ENCODE assay signal across 8 cellular contexts in genomic region chr13:112722433-112723250, GRCh38. TPM values are rescaled to one million over a fixed set of nuclear protein-coding genes. Genes with fewer than 3 reads are reported as not detected.
DNase-seq lines count a peak whose midpoint lies in the region; ATAC-seq and TF ChIP-seq lines count a peak whose summit lies in the region.

No MANE protein-coding gene starts in this region.

- H2AFZ ChIP-seq in HCT116 (ENCODE audit: low read depth, low read length, poor library complexity, severe bottlenecking) = no peak overlapping the region

- H3K79me2 ChIP-seq in HCT116 (ENCODE audit: insufficient read depth, low read length) = peaks cover 43% of the 10 kb centered on the region

- DNase-seq in HCT116 (ENCODE audit: low read depth, low spot score) (peak; percentile 86), SW480 (ENCODE audit: low spot score) (peak; percentile 66), glomerular endothelial cell (ENCODE audit: extremely low read depth, low read depth, low spot score) (peak; percentile 84), retinal pigment epithelial cell (ENCODE audit: low read depth) (peak; percentile 95), KG1 (lab: John Stamatoyannopoulos, UW) (no peak), osteocyte (ENCODE audit: extremely low spot score, unreplicated experiment) (no peak)
- DNase-seq in T-helper 2 cell treated with Interferon-gamma antibody and Interleukin-4, amounts not matched to agents 5 μg/mL and 100 μg/mL, for 36 hours (ENCODE audit: low spot score) = no peak

- H3K4me1 ChIP-seq in HCT116 (ENCODE audit: control insufficient read depth in 1 of 2, insufficient read depth in 2 of 2, low read length in 2 of 2) = peaks cover 67 to 80% of the 10 kb centered on the region in 2 experiments

- no peak overlapping the region for H3K4me3 Mint-ChIP-seq in T-helper 2 cell treated with Interferon-gamma antibody and Interleukin-4, amounts not matched to agents 5 μg/mL and 100 μg/mL, for 36 hours
- H3K4me3 Mint-ChIP-seq in osteocyte (ENCODE audit: unreplicated experiment) = no peak overlapping the region

- ATAC-seq in HCT116 = peak; percentile 75
- no peak for ATAC-seq in activated CD4-positive, CD25-positive, alpha-beta regulatory T cell treated with anti-CD3 and anti-CD28 coated beads, Interleukin-2, amount 50 U/mL, for 24 hours

- CTCF ChIA-PET in HCT116 (lab: Charles Lee) = no interaction called here

- peak overlapping the region; percentile 95 for H3K27ac ChIP-seq in HCT116 (ENCODE audit: low read depth, low read length)

- H3K27me3 ChIP-seq in HCT116 (ENCODE audit: insufficient read depth, low read length) = no peaks in the 10 kb centered on the region

- POLR2A ChIA-PET in HCT116 (lab: Charles Lee) = no interaction called here

- peaks cover 12% of the 10 kb centered on the region for H3K4me1 Mint-ChIP-seq in T-helper 2 cell treated with Interferon-gamma antibody and Interleukin-4, amounts not matched to agents 5 μg/mL and 100 μg/mL, for 36 hours (ENCODE audit: low read depth)
- H3K4me1 Mint-ChIP-seq in osteocyte (ENCODE audit: unreplicated experiment) = peaks cover 13% of the 10 kb centered on the region

- RAD21 ChIA-PET in HCT116 (lab: Charles Lee; ENCODE audit: low non-redundant PET in 1 of 2, low total read pairs in 2 of 2, uncharacterized antibody in 2 of 2, unreplicated experiment in 2 of 2) = no interaction called here

- H3K9me3 ChIP-seq in HCT116 (ENCODE audit: control insufficient read depth in 1 of 2, insufficient read depth in 1 of 2, low read depth in 1 of 2, low read length in 2 of 2) = no peaks in the 10 kb centered on the region

- H3K27ac Mint-ChIP-seq in T-helper 2 cell treated with Interferon-gamma antibody and Interleukin-4, amounts not matched to agents 5 μg/mL and 100 μg/mL, for 36 hours = no peak overlapping the region
- no peak overlapping the region for H3K27ac Mint-ChIP-seq in osteocyte (ENCODE audit: unreplicated experiment)

- TSS peak; percentile 89 for BruUV-seq in HCT116 (replicated peaks; lab: Mats Ljungman, UMichigan)

- H3K4me2 ChIP-seq in HCT116 (ENCODE audit: low read length) = peak overlapping the region; percentile 66

- no peaks in the 10 kb centered on the region for H3K36me3 ChIP-seq in HCT116 (ENCODE audit: control insufficient read depth in 1 of 2, insufficient read depth in 2 of 2, low read length in 2 of 2)

- no peaks in the 10 kb centered on the region for H4K20me1 ChIP-seq in HCT116 (ENCODE audit: insufficient read depth)

- no peaks in the 10 kb centered on the region for H3K9me3 Mint-ChIP-seq in T-helper 2 cell treated with Interferon-gamma antibody and Interleukin-4, amounts not matched to agents 5 μg/mL and 100 μg/mL, for 36 hours
- H3K9me3 Mint-ChIP-seq in osteocyte (ENCODE audit: unreplicated experiment) = no peaks in the 10 kb centered on the region

- no peak for TF ChIP-seq RAD21 in HCT116 (IDR thresholded peaks at IDR 0.05; ENCODE audit: low read depth)

- H3K9ac ChIP-seq in HCT116 (ENCODE audit: low read length) = peak overlapping the region; percentile 42

- no peaks in the 10 kb centered on the region for H3K36me3 Mint-ChIP-seq in T-helper 2 cell treated with Interferon-gamma antibody and Interleukin-4, amounts not matched to agents 5 μg/mL and 100 μg/mL, for 36 hours (ENCODE audit: low read depth)
- H3K36me3 Mint-ChIP-seq in osteocyte (ENCODE audit: unreplicated experiment) = no peaks in the 10 kb centered on the region

- H3K4me3 ChIP-seq in HCT116 (replicated peaks in 1 of 2; ENCODE audit: low read depth in 1 of 2, low read length in 2 of 2) (peak overlapping the region; percentile 3 to 36), retinal pigment epithelial cell (ENCODE audit: low read length) (no peak overlapping the region)

- intact Hi-C loops in HCT116 (cut with micrococcal nuclease) = loop anchor here (1.0 to 2.0 kb wide), 2 partner anchors 11 to 32 kb away; partner anchors contain the start of gene ATP11A

- no peak for TF ChIP-seq CTCF in HCT116 (IDR thresholded peaks at IDR 0.05 in 2 of 3, conservative IDR thresholded peaks at IDR 0.05 in 1 of 3; ENCODE audit: borderline replicate concordance in 1 of 3, insufficient read depth in 1 of 3, low read depth in 2 of 3, low read length in 2 of 3)
- TF ChIP-seq CTCF in retinal pigment epithelial cell (conservative IDR thresholded peaks at IDR 0.05; ENCODE audit: low read depth, low read length) = no peak
- no peak for TF ChIP-seq CTCF in osteocyte (IDR thresholded peaks at IDR 0.05)

- TF ChIP-seq POLR2A in HCT116 (IDR thresholded peaks at IDR 0.05; ENCODE audit: borderline replicate concordance, extremely low read depth, insufficient read depth, insufficient read length) = no peak

- H3K27me3 Mint-ChIP-seq in T-helper 2 cell treated with Interferon-gamma antibody and Interleukin-4, amounts not matched to agents 5 μg/mL and 100 μg/mL, for 36 hours (ENCODE audit: low read depth) = no peaks in the 10 kb centered on the region
- H3K27me3 Mint-ChIP-seq in osteocyte (ENCODE audit: unreplicated experiment) = no peaks in the 10 kb centered on the region

- H3K9me2 ChIP-seq in HCT116 (ENCODE audit: insufficient read depth) = no peaks in the 10 kb centered on the region

TF ChIP-seq in HCT116, 20 proteins besides CTCF, POLR2A, EP300 and RAD21:
- TF ChIP-seq ZBTB33 (IDR thresholded peaks at IDR 0.05; ENCODE audit: extremely low read depth, insufficient replicate concordance, low read length) = no peak
- TF ChIP-seq SP1 (IDR thresholded peaks at IDR 0.05; ENCODE audit: low read depth) = no peak
- peak; percentile 24 for TF ChIP-seq TCF7L2 (IDR thresholded peaks at IDR 0.05; ENCODE audit: borderline replicate concordance, extremely low read depth, insufficient read depth, insufficient read length)
- TF ChIP-seq POLR2AphosphoS5 (IDR thresholded peaks at IDR 0.05; ENCODE audit: low read depth, low read length) = peak; percentile 22; the same call in 1 of the 2 replicates
- peak; percentile 11 for TF ChIP-seq YY1 (IDR thresholded peaks at IDR 0.05; ENCODE audit: extremely low read depth, insufficient replicate concordance, low read depth, low read length)

RNA-seq across cellular contexts. Expression of gene ATP11A, which starts 32.8 kb away (rescaled TPM):
- total RNA-seq in HCT116 (2021; ENCODE audit: unreplicated experiment) (80.4 TPM), glomerular endothelial cell (41.8 and 62.1 TPM in 2 replicates), osteocyte (15.2 and 15.7 TPM in 2 replicates)
- 31.7 and 37.4 TPM in 2 replicates for polyA plus RNA-seq in HCT116 (2012)

Comparison
In these comparisons a context has a peak if more than half of its experiments do, and no peak if none do; other contexts are left out.
1. DNase-seq: peak in HCT116 (single experiment), SW480 (single experiment), glomerular endothelial cell (single experiment) and retinal pigment epithelial cell (single experiment); none in KG1 (single experiment), T-helper 2 cell treated with Interferon-gamma antibody and Interleukin-4, amounts not matched to agents 5 μg/mL and 100 μg/mL, for 36 hours (single experiment) and osteocyte (single experiment).